In the genomic region with DNA sequence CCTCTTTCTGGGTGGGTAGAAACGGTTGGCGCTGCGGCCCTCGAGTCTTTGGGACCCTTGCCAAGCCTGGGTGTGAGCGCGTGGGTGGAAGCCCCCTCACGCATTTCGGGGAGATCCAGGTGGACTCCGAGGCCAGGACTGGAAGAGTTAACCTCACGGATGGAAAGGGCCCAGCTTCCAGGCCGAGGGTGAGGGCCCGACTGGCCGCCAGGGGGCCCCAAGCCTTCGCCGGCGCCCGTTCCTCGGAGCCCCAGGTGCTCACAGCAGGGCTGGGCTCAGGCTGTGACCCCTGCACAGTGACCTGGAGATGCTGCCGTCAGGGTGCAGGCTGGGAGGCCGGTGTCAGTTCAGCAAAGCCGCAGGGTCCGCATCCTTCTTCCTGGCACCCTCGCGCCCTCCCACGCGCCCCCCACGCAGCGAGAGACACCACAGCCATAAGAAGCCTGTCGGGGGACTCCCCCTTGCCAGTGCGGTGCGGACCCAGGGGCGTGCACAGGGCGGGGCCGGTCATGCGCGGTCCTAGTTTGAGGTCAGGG, we compare ENCODE assay signal across 7 cellular contexts. TPM values are rescaled to one million over a fixed set of nuclear protein-coding genes. Genes with fewer than 3 reads are reported as not detected.
A peak's percentile ranks its signal among the peaks of the same experiment; 100 is the strongest.
DNase-seq lines count a peak whose midpoint lies in the region; ATAC-seq, FAIRE-seq and TF ChIP-seq lines count a peak whose summit lies in the region.

No MANE protein-coding gene starts in this region.

- H3K36me3 ChIP-seq in endothelial cell of umbilical vein (ENCODE audit: control insufficient read depth in 2 of 2, extremely low read depth in 1 of 2, insufficient read depth in 2 of 2, low read length in 2 of 2) = no peaks in the 10 kb centered on the region

- H3K9me1 ChIP-seq in endothelial cell of umbilical vein (replicated peaks; ENCODE audit: control insufficient read depth, extremely low read depth, insufficient read depth, low read length) = no peaks in the 10 kb centered on the region

- no peaks in the 10 kb centered on the region for H3K4me1 ChIP-seq in endothelial cell of umbilical vein (ENCODE audit: control insufficient read depth, extremely low read depth, insufficient read depth, low read length)
- peaks cover 13% of the 10 kb centered on the region for H3K4me1 ChIP-seq in mononuclear cell (ENCODE audit: insufficient read depth, low read length)

- H3K4me3 ChIP-seq in endothelial cell of umbilical vein (replicated peaks in 1 of 3; ENCODE audit: insufficient read depth in 1 of 3, low read depth in 1 of 3, low read length in 3 of 3) (peak overlapping the region in 1 of 3 experiments; percentile 23), mononuclear cell (ENCODE audit: low read length) (peak overlapping the region; percentile 32)

- H3K27me3 ChIP-seq in endothelial cell of umbilical vein (ENCODE audit: control insufficient read depth in 2 of 2, insufficient read depth in 2 of 2, low read length in 2 of 2) (peaks cover 0 to 2% of the 10 kb centered on the region in 2 experiments), mononuclear cell (ENCODE audit: insufficient read depth, low read length) (no peaks in the 10 kb centered on the region)

- H3K9ac ChIP-seq in endothelial cell of umbilical vein (replicated peaks; ENCODE audit: extremely low read depth, insufficient read depth, low read length) = no peak overlapping the region

- POLR2A ChIA-PET in endothelial cell of umbilical vein (lab: Charles Lee) = no interaction called here

- peak overlapping the region; percentile 95 for H2AFZ ChIP-seq in endothelial cell of umbilical vein (ENCODE audit: low read depth, low read length)

- no TSS peak for BruUV-seq in endothelial cell of umbilical vein (replicated peaks; lab: Mats Ljungman, UMichigan)

- peak overlapping the region; percentile 1 for H3K4me2 ChIP-seq in endothelial cell of umbilical vein (ENCODE audit: insufficient read depth, low read length)

- H3K9me3 ChIP-seq in endothelial cell of umbilical vein (replicated peaks; ENCODE audit: control insufficient read depth, insufficient read depth, low read length) (no peaks in the 10 kb centered on the region), mononuclear cell (ENCODE audit: low read depth, low read length) (no peaks in the 10 kb centered on the region)

- peak; percentile 60 for FAIRE-seq in endothelial cell of umbilical vein (lab: Jason Lieb, UNC)

- no peak overlapping the region for H3K27ac ChIP-seq in endothelial cell of umbilical vein (ENCODE audit: insufficient read depth, low read depth, low read length)

- no peaks in the 10 kb centered on the region for H3K79me2 ChIP-seq in endothelial cell of umbilical vein (ENCODE audit: control insufficient read depth, insufficient read depth, low read length)

- DNase-seq in NCI-H2227 (lab: John Stamatoyannopoulos, UW; ENCODE audit: unreplicated experiment) (peak; percentile 81), endothelial cell of umbilical vein (ENCODE audit: low read depth, low spot score) (peak; percentile 81)
- peak; percentile 71 for DNase-seq in activated CD8-positive, alpha-beta memory T cell treated with anti-CD3 and anti-CD28 coated beads, Interleukin-2, amount 50 U/mL, for 24 hours (ENCODE audit: extremely low read depth)
- DNase-seq in stimulated activated CD8-positive, alpha-beta memory T cell treated with anti-CD3 and anti-CD28 coated beads, Interleukin-4, amount 100 ng/mL, for 1 hour (ENCODE audit: low read depth in 2 of 2, low spot score in 1 of 2) = peak; percentile 57 to 75

- dilution Hi-C loops in endothelial cell of umbilical vein (cut with MboI; ENCODE audit: extremely low pct_ligation_motif_present, low sequenced_read_pairs) = no loop called here

- no peak for TF ChIP-seq POLR2A in endothelial cell of umbilical vein (IDR thresholded peaks at IDR 0.05; ENCODE audit: low read depth, low read length)

- intact Hi-C loops in endothelial cell of umbilical vein (cut with micrococcal nuclease) = no loop called here

- CTCF ChIA-PET in endothelial cell of umbilical vein (lab: Charles Lee) = interaction anchor here (0.6 to 1.4 kb wide), 12 partner anchors 17 to 504 kb away, joined by 3 to 18 read pairs (median 6); a partner anchor contains a TSS

- ATAC-seq in GM18502 (IDR thresholded peaks at IDR 0.05; ENCODE audit: poor library complexity, unreplicated experiment) (peak; percentile 88), HG02938 (IDR thresholded peaks at IDR 0.05; ENCODE audit: unreplicated experiment) (peak; percentile 85)

- no peaks in the 10 kb centered on the region for H4K20me1 ChIP-seq in endothelial cell of umbilical vein (replicated peaks; ENCODE audit: control insufficient read depth, extremely low read depth, insufficient read depth, low read length)

- TF ChIP-seq CTCF in endothelial cell of umbilical vein (IDR thresholded peaks at IDR 0.05; ENCODE audit: extremely low read depth in 1 of 2, insufficient read depth in 1 of 2, low read depth in 1 of 2, low read length in 2 of 2) = peak; percentile 85 to 95

TF ChIP-seq in endothelial cell of umbilical vein, 7 proteins besides CTCF, POLR2A, EP300 and RAD21:
- no peak for TF ChIP-seq POLR2AphosphoS5 (IDR thresholded peaks at IDR 0.05; ENCODE audit: insufficient read depth, low read depth, low read length)
- TF ChIP-seq FOS (IDR thresholded peaks at IDR 0.05; ENCODE audit: borderline replicate concordance, insufficient read depth, low read length) = no peak
- no peak for TF ChIP-seq MYC (IDR thresholded peaks at IDR 0.05; ENCODE audit: low read depth, low read length)
- TF ChIP-seq GATA2 (IDR thresholded peaks at IDR 0.05; ENCODE audit: insufficient read depth, insufficient read length, low read depth, low read length) = no peak
- TF ChIP-seq, protein P1, sequence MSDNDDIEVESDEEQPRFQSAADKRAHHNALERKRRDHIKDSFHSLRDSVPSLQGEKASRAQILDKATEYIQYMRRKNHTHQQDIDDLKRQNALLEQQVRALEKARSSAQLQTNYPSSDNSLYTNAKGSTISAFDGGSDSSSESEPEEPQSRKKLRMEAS (IDR thresholded peaks at IDR 0.05; ENCODE audit: insufficient read depth, insufficient read length) = no peak
- no peak for TF ChIP-seq JUN (IDR thresholded peaks at IDR 0.05; ENCODE audit: borderline replicate concordance, insufficient read depth, insufficient read length, low read depth)
- no peak for TF ChIP-seq EZH2 (IDR thresholded peaks at IDR 0.05; ENCODE audit: borderline replicate concordance, low read depth, low read length, severe bottlenecking)

RNA-seq across cellular contexts. Expression of a gene that starts 34.2 kb away (rescaled TPM):
- 85.0 and 105 TPM in 2 replicates for total RNA-seq in endothelial cell of umbilical vein
- polyA plus RNA-seq in endothelial cell of umbilical vein = 120 and 121 TPM in 2 replicates
- 73.9 and 74.0 TPM in 2 replicates for polyA plus RNA-seq in endothelial cell of umbilical vein (2011; cell fraction: cytosol; rRNA removed)
- 106 and 121 TPM in 2 replicates for polyA plus RNA-seq in endothelial cell of umbilical vein (2011; cell fraction: nucleus; rRNA removed)
- polyA plus RNA-seq in endothelial cell of umbilical vein (2012) = 59.6 and 70.0 TPM in 2 replicates
- polyA minus RNA-seq in endothelial cell of umbilical vein = 59.0 and 73.4 TPM in 2 replicates
- not detected for polyA minus RNA-seq in endothelial cell of umbilical vein (2011; cell fraction: cytosol; rRNA and poly(A)+ RNA removed)
- 30.6 and 32.0 TPM in 2 replicates for polyA minus RNA-seq in endothelial cell of umbilical vein (2011; cell fraction: nucleus; rRNA and poly(A)+ RNA removed)
- 0.84 TPM for total RNA-seq in mononuclear cell

RNA-seq across cellular contexts. Expression of a gene that starts 57.8 kb away (rescaled TPM):
- total RNA-seq in endothelial cell of umbilical vein (not detected in 2 replicates), mononuclear cell (not detected)
- not detected in 2 replicates for polyA plus RNA-seq in endothelial cell of umbilical vein
- polyA plus RNA-seq in endothelial cell of umbilical vein (2011; cell fraction: cytosol; rRNA removed) = not detected in 2 replicates
- polyA plus RNA-seq in endothelial cell of umbilical vein (2011; cell fraction: nucleus; rRNA removed) = not detected in 2 replicates
- polyA plus RNA-seq in endothelial cell of umbilical vein (2012) = not detected in 2 replicates
- polyA minus RNA-seq in endothelial cell of umbilical vein = not detected in 2 replicates
- not detected for polyA minus RNA-seq in endothelial cell of umbilical vein (2011; cell fraction: cytosol; rRNA and poly(A)+ RNA removed)
- polyA minus RNA-seq in endothelial cell of umbilical vein (2011; cell fraction: nucleus; rRNA and poly(A)+ RNA removed) = not detected in 2 replicates

Comparison
In these comparisons a context has a peak if more than half of its experiments do, and no peak if none do; other contexts are left out.
1. RNA of a gene that starts 34.2 kb away (total RNA-seq): 85.0 to 105 TPM in endothelial cell of umbilical vein; 0.84 TPM in mononuclear cell (single experiment); every median in the first group is over 10 times any median in the second.
2. Peak in every context shown above with its lines, with median percentiles within 50 percentile points of each other: DNase-seq.